17 cellular contexts compared by ENCODE assay signal in the genomic region with DNA sequence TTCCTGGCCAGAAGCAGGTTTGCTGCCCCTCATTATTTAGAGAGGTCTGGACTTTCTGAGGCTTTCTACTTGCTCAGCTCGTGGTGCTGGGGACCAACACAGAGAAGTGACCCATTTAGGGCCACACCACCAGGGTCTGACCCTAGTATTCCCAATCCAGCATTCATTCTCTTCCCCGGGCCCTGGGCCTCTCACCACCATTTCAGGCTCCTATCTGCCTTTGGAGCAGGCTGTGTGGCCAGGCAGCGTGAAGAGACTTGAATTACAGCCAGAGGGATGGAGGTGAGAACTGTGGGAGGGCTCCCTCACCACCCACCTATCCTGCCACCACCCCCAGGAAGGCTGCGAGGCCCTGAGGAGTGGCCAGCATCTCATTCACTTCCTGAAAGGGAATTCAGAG. TPM values are rescaled to one million over a fixed set of nuclear protein-coding genes. Genes with fewer than 3 reads are reported as not detected.
DNase-seq lines count a peak whose midpoint lies in the region; ATAC-seq and TF ChIP-seq lines count a peak whose summit lies in the region.
"Had no signal": no experiment of that assay in that cellular context is flagged by ENCODE, and none has a peak within 500 bp of the region (broad histone marks: within the 10 kb centered on the region; RNA-seq: fewer than 3 reads in every experiment).

No MANE protein-coding gene starts in this region.

- no peak overlapping the region for H3K4me3 Mint-ChIP-seq in activated naive CD8-positive, alpha-beta T cell treated with anti-CD3 and anti-CD28 coated beads, Interleukin-2, amount 10 ng/mL, durations not matched to agents 7 days and 5 days
- H3K4me3 Mint-ChIP-seq in activated naive CD8-positive, alpha-beta T cell treated with anti-CD3 and anti-CD28 coated beads for 36 hours, result no peak overlapping the region
- H3K4me3 Mint-ChIP-seq: activated B cell treated with CpG ODN at 0.5 μM for 24 hours; activated naive CD8-positive, alpha-beta T cell treated with anti-CD3 and anti-CD28 coated beads, Interleukin-2, amount 50 U/mL, for 24 hours; T-cell had no signal

- H3K9me3 ChIP-seq in right lobe of liver (no peaks in the 10 kb centered on the region), stomach (no peaks in the 10 kb centered on the region)
- H3K9me3 ChIP-seq: vagina had no signal

- H3K27ac ChIP-seq in right lobe of liver (no peak overlapping the region), stomach (peak overlapping the region in 1 of 5 donors; percentile 33)
- H3K27ac ChIP-seq: vagina had no signal

- no peak for TF ChIP-seq CTCF in right lobe of liver (IDR thresholded peaks at IDR 0.05)
- TF ChIP-seq CTCF in stomach (IDR thresholded peaks at IDR 0.05), result no peak

- 25% methylated on average over 1 of the region's 4 CpGs for WGBS in right lobe of liver (ENCODE audit: insufficient coverage, low coverage, low lambda C conversion rate, missing lambda C conversion rate)
- WGBS in stomach, 5 donors, result 46 to 56% (median 51%) methylated on average over 3 to 4 of the region's 4 CpGs

- peak; percentile 15 for DNase-seq in activated naive CD8-positive, alpha-beta T cell treated with anti-CD3 and anti-CD28 coated beads, Interleukin-2, amount 10 ng/mL, durations not matched to agents 7 days and 5 days
- DNase-seq in activated naive CD8-positive, alpha-beta T cell treated with anti-CD3 and anti-CD28 coated beads for 36 hours, result no peak
- DNase-seq in ecto neural progenitor cell (ENCODE audit: low spot score) (peak; percentile 43), right lobe of liver (peak in 2 of 3 donors; percentile 25 to 38), stomach (peak; percentile 25), T-helper 2 cell (no peak), SK-N-DZ (ENCODE audit: low spot score) (no peak)
- DNase-seq: activated B cell treated with CpG ODN at 0.5 μM for 24 hours; activated naive CD8-positive, alpha-beta T cell treated with anti-CD3 and anti-CD28 coated beads, Interleukin-2, amount 50 U/mL, for 24 hours; central memory CD4-positive, alpha-beta T cell; GDM1; NCI-H187; T-cell had no signal

- no peaks in the 10 kb centered on the region for H3K4me1 Mint-ChIP-seq in activated naive CD8-positive, alpha-beta T cell treated with anti-CD3 and anti-CD28 coated beads, Interleukin-2, amount 10 ng/mL, durations not matched to agents 7 days and 5 days
- no peaks in the 10 kb centered on the region for H3K4me1 Mint-ChIP-seq in activated naive CD8-positive, alpha-beta T cell treated with anti-CD3 and anti-CD28 coated beads for 36 hours
- H3K4me1 Mint-ChIP-seq: activated B cell treated with CpG ODN at 0.5 μM for 24 hours; activated naive CD8-positive, alpha-beta T cell treated with anti-CD3 and anti-CD28 coated beads, Interleukin-2, amount 50 U/mL, for 24 hours; T-cell had no signal

- POLR2A ChIA-PET in activated naive CD8-positive, alpha-beta T cell treated with anti-CD3 and anti-CD28 coated beads, Interleukin-2, amount 10 ng/mL, durations not matched to agents 7 days and 5 days (lab: Charles Lee), result no interaction called here

- no peak for ATAC-seq in activated naive CD8-positive, alpha-beta T cell treated with anti-CD3 and anti-CD28 coated beads, Interleukin-2, amount 10 ng/mL, durations not matched to agents 7 days and 5 days (ENCODE audit: low read depth)
- ATAC-seq in right lobe of liver, result no peak
- no peak for ATAC-seq in esophagus mucosa
- ATAC-seq: activated naive CD8-positive, alpha-beta T cell treated with anti-CD3 and anti-CD28 coated beads, Interleukin-2, amount 50 U/mL, for 24 hours; Panc1; T-cell had no signal

- TF ChIP-seq POLR2A in right lobe of liver (IDR thresholded peaks at IDR 0.05), result no peak
- no peak for TF ChIP-seq POLR2A in stomach (IDR thresholded peaks at IDR 0.05)

- no peaks in the 10 kb centered on the region for H3K36me3 Mint-ChIP-seq in activated naive CD8-positive, alpha-beta T cell treated with anti-CD3 and anti-CD28 coated beads, Interleukin-2, amount 10 ng/mL, durations not matched to agents 7 days and 5 days
- no peaks in the 10 kb centered on the region for H3K36me3 Mint-ChIP-seq in activated naive CD8-positive, alpha-beta T cell treated with anti-CD3 and anti-CD28 coated beads for 36 hours
- H3K36me3 Mint-ChIP-seq: T-cell had no signal

- H3K36me3 ChIP-seq in right lobe of liver, result no peaks in the 10 kb centered on the region
- H3K36me3 ChIP-seq in stomach, result no peaks in the 10 kb centered on the region
- H3K36me3 ChIP-seq: vagina had no signal

- no peaks in the 10 kb centered on the region for H3K9me3 Mint-ChIP-seq in activated naive CD8-positive, alpha-beta T cell treated with anti-CD3 and anti-CD28 coated beads, Interleukin-2, amount 10 ng/mL, durations not matched to agents 7 days and 5 days
- H3K9me3 Mint-ChIP-seq in activated naive CD8-positive, alpha-beta T cell treated with anti-CD3 and anti-CD28 coated beads for 36 hours, result no peaks in the 10 kb centered on the region
- H3K9me3 Mint-ChIP-seq: activated B cell treated with CpG ODN at 0.5 μM for 24 hours; activated naive CD8-positive, alpha-beta T cell treated with anti-CD3 and anti-CD28 coated beads, Interleukin-2, amount 50 U/mL, for 24 hours; H9; T-cell had no signal

- H3K27me3 Mint-ChIP-seq in activated naive CD8-positive, alpha-beta T cell treated with anti-CD3 and anti-CD28 coated beads, Interleukin-2, amount 10 ng/mL, durations not matched to agents 7 days and 5 days, result peaks cover 28% of the 10 kb centered on the region
- peaks cover 35% of the 10 kb centered on the region for H3K27me3 Mint-ChIP-seq in activated naive CD8-positive, alpha-beta T cell treated with anti-CD3 and anti-CD28 coated beads for 36 hours

- intact Hi-C loops in right lobe of liver (cut with DNase I) (no loop called here), stomach (cut with DNase I; ENCODE audit: low total_unique reads) (no loop called here)

- no peaks in the 10 kb centered on the region for H3K27me3 ChIP-seq in right lobe of liver
- H3K27me3 ChIP-seq in stomach, result peaks cover 0 to 38% (median 0%) of the 10 kb centered on the region in 3 donors
- H3K27me3 ChIP-seq: vagina had no signal

- H3K4me3 ChIP-seq in right lobe of liver, result no peak overlapping the region
- no peak overlapping the region for H3K4me3 ChIP-seq in stomach
- H3K4me3 ChIP-seq: vagina had no signal

- H3K4me1 ChIP-seq in right lobe of liver (peaks cover 0 to 47% (median 22%) of the 10 kb centered on the region in 4 donors), stomach (peaks cover 0 to 12% (median 9%) of the 10 kb centered on the region in 4 donors)
- H3K4me1 ChIP-seq: vagina had no signal

- H3K27ac Mint-ChIP-seq in activated naive CD8-positive, alpha-beta T cell treated with anti-CD3 and anti-CD28 coated beads, Interleukin-2, amount 10 ng/mL, durations not matched to agents 7 days and 5 days, result no peak overlapping the region
- no peak overlapping the region for H3K27ac Mint-ChIP-seq in activated naive CD8-positive, alpha-beta T cell treated with anti-CD3 and anti-CD28 coated beads for 36 hours
- H3K27ac Mint-ChIP-seq: activated B cell treated with CpG ODN at 0.5 μM for 24 hours; activated naive CD8-positive, alpha-beta T cell treated with anti-CD3 and anti-CD28 coated beads, Interleukin-2, amount 50 U/mL, for 24 hours; T-cell had no signal

- TF ChIP-seq EP300 in stomach (IDR thresholded peaks at IDR 0.05), result no peak

RNA-seq across cellular contexts. Expression of a gene that starts 24.6 kb away (rescaled TPM):
- 1 to 10 TPM in 1 of 2 experiments, under 1 TPM in 1; 0.96 to 1.1 TPM for total RNA-seq in activated naive CD8-positive, alpha-beta T cell treated with anti-CD3 and anti-CD28 coated beads, Interleukin-2, amount 10 ng/mL, durations not matched to agents 7 days and 5 days
- total RNA-seq in activated naive CD8-positive, alpha-beta T cell treated with anti-CD3 and anti-CD28 coated beads for 36 hours, result 1 to 10 TPM; 1.1 to 1.8 TPM
- total RNA-seq in right lobe of liver, result 1 to 10 TPM in 5 of 6 experiments, under 1 TPM in 1; 0.34 to 4.3 (median 1.2) TPM
- total RNA-seq in stomach, result 10 to 100 TPM in 1 of 5 donors, 1 to 10 TPM in 4; 1.7 to 19.7 (median 5.4) TPM
- 1 to 10 TPM; 3.1 to 5.4 (median 3.7) TPM for polyA plus RNA-seq in stomach
- total RNA-seq in esophagus mucosa, result 5.4 TPM
- 17.5 and 18.1 TPM in 2 replicates for polyA plus RNA-seq in SK-N-DZ (2014; cell fraction: cytosol; rRNA removed)
- polyA plus RNA-seq in SK-N-DZ (2014; cell fraction: nucleus; rRNA removed), result 7.0 and 7.4 TPM in 2 replicates

Comparison
In these comparisons a context has a peak if more than half of its experiments do, and no peak if none do; other contexts are left out.
1. DNase-seq: peak in activated naive CD8-positive, alpha-beta T cell treated with anti-CD3 and anti-CD28 coated beads, Interleukin-2, amount 10 ng/mL, durations not matched to agents 7 days and 5 days (single experiment), ecto neural progenitor cell (single experiment), right lobe of liver (2 of 3) and stomach (single experiment); none in activated naive CD8-positive, alpha-beta T cell treated with anti-CD3 and anti-CD28 coated beads for 36 hours (single experiment), T-helper 2 cell (0 of 5) and SK-N-DZ (single experiment).